Comparison of ENCODE assay signal across 1 cellular context in genomic region chr2:42086500-42086953, GRCh38.
A peak's percentile ranks its signal among the peaks of the same experiment; 100 is the strongest.
TF ChIP-seq lines count a peak whose summit lies in the region.

No MANE protein-coding gene starts in this region.

TF ChIP-seq in HepG2, 621 proteins besides CTCF, POLR2A, EP300 and RAD21 (continued from another document and continues in another):
- TF ChIP-seq ZNF609 (CRISPR knock-in tag; IDR thresholded peaks at IDR 0.05; ENCODE audit: borderline replicate concordance) (no peak), YEATS4 (CRISPR knock-in tag; IDR thresholded peaks at IDR 0.05; ENCODE audit: borderline replicate concordance) (no peak), TOPORS (CRISPR knock-in tag; IDR thresholded peaks at IDR 0.05) (no peak), CC2D1A (CRISPR knock-in tag; IDR thresholded peaks at IDR 0.05) (no peak), HIC2 (CRISPR knock-in tag; IDR thresholded peaks at IDR 0.05; ENCODE audit: low read depth) (no peak), DRAP1 (CRISPR knock-in tag; IDR thresholded peaks at IDR 0.05) (peak; percentile 1; the same call in 1 of the 2 replicates), BRD4 (CRISPR knock-in tag; IDR thresholded peaks at IDR 0.05) (no peak), ZNF773 (CRISPR knock-in tag; IDR thresholded peaks at IDR 0.05; ENCODE audit: borderline replicate concordance) (no peak), MIER3 (CRISPR knock-in tag; IDR thresholded peaks at IDR 0.05; ENCODE audit: borderline replicate concordance) (peak; percentile 47; the same call in 1 of the 2 replicates), ZBTB43 (CRISPR knock-in tag; conservative IDR thresholded peaks at IDR 0.05) (no peak), NFKBIZ (CRISPR knock-in tag; IDR thresholded peaks at IDR 0.05) (no peak), ZNF724P (CRISPR knock-in tag; IDR thresholded peaks at IDR 0.05; ENCODE audit: borderline replicate concordance) (no peak), ZNF557 (CRISPR knock-in tag; IDR thresholded peaks at IDR 0.05) (no peak), HIVEP1 (CRISPR knock-in tag; IDR thresholded peaks at IDR 0.05) (0 out of 2 replicates have a peak, but pooled peaks have one; percentile 62), POGZ (CRISPR knock-in tag; IDR thresholded peaks at IDR 0.05) (no peak; the same call in 1 of the 2 replicates), PTBP1 (IDR thresholded peaks at IDR 0.05; ENCODE audit: low read depth, low read length, poor library complexity, severe bottlenecking) (no peak), MXI1 (IDR thresholded peaks at IDR 0.05; ENCODE audit: borderline replicate concordance, low read depth, low read length) (no peak), STAG1 (CRISPR knock-in tag; IDR thresholded peaks at IDR 0.05) (peak; percentile 98), ZNF317 (CRISPR knock-in tag; IDR thresholded peaks at IDR 0.05) (peak; percentile 30; the same call in 1 of the 2 replicates), ZNF562 (CRISPR knock-in tag; IDR thresholded peaks at IDR 0.05; ENCODE audit: borderline replicate concordance) (no peak), SOX5 (CRISPR knock-in tag; IDR thresholded peaks at IDR 0.05; ENCODE audit: borderline replicate concordance) (peak; percentile 37; the same call in 1 of the 2 replicates), HOXA9 (CRISPR knock-in tag; IDR thresholded peaks at IDR 0.05; ENCODE audit: borderline replicate concordance) (no peak), ZMAT3 (CRISPR knock-in tag; conservative IDR thresholded peaks at IDR 0.05) (0 out of 2 replicates have a peak, but pooled peaks have one; percentile 56), KDM5A (IDR thresholded peaks at IDR 0.05; ENCODE audit: borderline replicate concordance, low read length) (no peak), CEBPG (CRISPR knock-in tag; IDR thresholded peaks at IDR 0.05) (peak; percentile 66), HMGXB4 (CRISPR knock-in tag; IDR thresholded peaks at IDR 0.05; ENCODE audit: borderline replicate concordance in 1 of 2, low read depth in 1 of 2) (peak in 1 of 2 experiments; percentile 56; a peak in 1 of 4 replicates), ASH2L (IDR thresholded peaks at IDR 0.05; ENCODE audit: insufficient read length, low read depth, low read length) (peak; percentile 45), FOXJ3 (CRISPR knock-in tag; IDR thresholded peaks at IDR 0.05; ENCODE audit: borderline replicate concordance) (peak; percentile 35; the same call in 1 of the 2 replicates), TBX2 (CRISPR knock-in tag; IDR thresholded peaks at IDR 0.05; ENCODE audit: borderline replicate concordance) (0 out of 2 replicates have a peak, but pooled peaks have one; percentile 49), NR2F1 (CRISPR knock-in tag; IDR thresholded peaks at IDR 0.05) (no peak), ZBTB37 (CRISPR knock-in tag; IDR thresholded peaks at IDR 0.05) (no peak), DR1 (CRISPR knock-in tag; IDR thresholded peaks at IDR 0.05) (0 out of 2 replicates have a peak, but pooled peaks have one; percentile 32), ELF3 (CRISPR knock-in tag; IDR thresholded peaks at IDR 0.05) (peak; percentile 50; the same call in 1 of the 2 replicates), SPEN (CRISPR knock-in tag; IDR thresholded peaks at IDR 0.05; ENCODE audit: low read depth) (no peak), ZFP36 (IDR thresholded peaks at IDR 0.05; ENCODE audit: borderline replicate concordance, low read depth, low read length, partially characterized antibody) (peak; percentile 36), KAT7 (CRISPR knock-in tag; IDR thresholded peaks at IDR 0.05; ENCODE audit: borderline replicate concordance) (peak; percentile 57; the same call in 1 of the 2 replicates), ZNF333 (CRISPR knock-in tag; IDR thresholded peaks at IDR 0.05; ENCODE audit: borderline replicate concordance) (no peak; the same call in 1 of the 2 replicates), ZNF710 (CRISPR knock-in tag; IDR thresholded peaks at IDR 0.05; ENCODE audit: borderline replicate concordance) (peak; percentile 50; the same call in 1 of the 2 replicates), ZNF547 (CRISPR knock-in tag; IDR thresholded peaks at IDR 0.05) (peak; percentile 45; the same call in 1 of the 2 replicates), TFDP2 (CRISPR knock-in tag; IDR thresholded peaks at IDR 0.05) (no peak), NRL (CRISPR knock-in tag; IDR thresholded peaks at IDR 0.05; ENCODE audit: borderline replicate concordance) (no peak), ZNF3 (CRISPR knock-in tag; IDR thresholded peaks at IDR 0.05) (no peak), ZNF713 (CRISPR knock-in tag; IDR thresholded peaks at IDR 0.05) (no peak), GZF1 (CRISPR knock-in tag; IDR thresholded peaks at IDR 0.05) (no peak), ZNF432 (CRISPR knock-in tag; IDR thresholded peaks at IDR 0.05; ENCODE audit: borderline replicate concordance) (no peak), ZNF598 (CRISPR knock-in tag; IDR thresholded peaks at IDR 0.05; ENCODE audit: borderline replicate concordance) (peak; percentile 34; the same call in 1 of the 2 replicates), MTERF4 (CRISPR knock-in tag; IDR thresholded peaks at IDR 0.05) (no peak), NPAS2 (CRISPR knock-in tag; IDR thresholded peaks at IDR 0.05; ENCODE audit: borderline replicate concordance) (no peak), SALL2 (CRISPR knock-in tag; IDR thresholded peaks at IDR 0.05) (no peak), FOXC1 (CRISPR knock-in tag; IDR thresholded peaks at IDR 0.05; ENCODE audit: borderline replicate concordance) (peak; percentile 27; the same call in 1 of the 2 replicates), REPIN1 (CRISPR knock-in tag; IDR thresholded peaks at IDR 0.05; ENCODE audit: borderline replicate concordance, low read depth) (0 out of 2 replicates have a peak, but pooled peaks have one; percentile 23)
